Comparison of ENCODE assay signal across 19 cellular contexts in the genomic region with DNA sequence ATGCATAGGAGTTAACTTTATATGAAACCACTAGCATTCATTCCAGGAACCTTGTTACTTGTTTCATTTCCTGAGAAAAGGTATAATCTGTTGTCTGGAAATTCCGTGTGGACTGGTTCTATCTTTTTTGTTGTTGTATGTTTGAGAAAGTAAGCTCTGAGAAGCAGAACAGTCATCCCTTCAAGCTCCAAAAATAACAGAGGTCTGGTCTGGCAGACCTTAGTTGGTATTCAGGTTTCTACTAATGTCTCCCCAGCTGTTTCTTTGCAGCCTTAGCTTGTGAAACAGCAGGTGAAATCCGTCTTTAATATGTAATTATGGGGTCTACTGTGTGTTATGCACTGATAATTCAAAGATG. TPM values are rescaled to one million over a fixed set of nuclear protein-coding genes. Genes with fewer than 3 reads are reported as not detected.
A peak's percentile ranks its signal among the peaks of the same experiment; 100 is the strongest.
DNase-seq lines count a peak whose midpoint lies in the region; ATAC-seq, FAIRE-seq and TF ChIP-seq lines count a peak whose summit lies in the region.
"Had no signal": no experiment of that assay in that cellular context is flagged by ENCODE, and none has a peak within 500 bp of the region (broad histone marks: within the 10 kb centered on the region; RNA-seq: fewer than 3 reads in every experiment).

No MANE protein-coding gene starts in this region.

- H3K4me2 ChIP-seq in Karpas-422 (ENCODE audit: low read depth, low read length, poor library complexity, severe bottlenecking) (peak overlapping the region; percentile 95), astrocyte (ENCODE audit: low read length) (peak overlapping the region; percentile 89)

- intact Hi-C loops in activated CD4-positive, alpha-beta T cell treated with anti-CD3 and anti-CD28 coated beads, Interleukin-2, amount 10 ng/mL, durations not matched to agents 24 days and 14 days (cut with micrococcal nuclease) = loop anchor here (1.0 to 5.0 kb wide), 3 partner anchors 15 to 46 kb away; no protein-coding TSS in a partner anchor
- intact Hi-C loops in gastrocnemius medialis (cut with DNase I; ENCODE audit: low total_unique reads) (no loop called here), aorta (cut with DNase I) (no loop called here)

- peaks cover 29% of the 10 kb centered on the region for H3K36me3 Mint-ChIP-seq in activated CD4-positive, alpha-beta T cell treated with anti-CD3 and anti-CD28 coated beads, Interleukin-2, amount 10 ng/mL, durations not matched to agents 24 days and 14 days (ENCODE audit: low read depth)
- H3K36me3 Mint-ChIP-seq in astrocyte (ENCODE audit: low read depth, unreplicated experiment) = peaks cover 3% of the 10 kb centered on the region

- in situ Hi-C loops in gastrocnemius medialis (cut with MboI; ENCODE audit: low sequenced_read_pairs in 4 of 4) = no loop called here

- H3K9ac ChIP-seq in Karpas-422 (ENCODE audit: low read length) = no peak overlapping the region
- peak overlapping the region; percentile 93 for H3K9ac ChIP-seq in astrocyte (ENCODE audit: low read length)

- H3K27me3 ChIP-seq in Karpas-422 (ENCODE audit: low read length) (no peaks in the 10 kb centered on the region), astrocyte (ENCODE audit: insufficient read depth, low read length) (no peaks in the 10 kb centered on the region), gastrocnemius medialis (no peaks in the 10 kb centered on the region), aorta (ENCODE audit: control insufficient read depth in 1 of 2, insufficient read depth in 2 of 2, low read length in 1 of 2) (no peaks in the 10 kb centered on the region)
- H3K27me3 ChIP-seq: upper lobe of left lung had no signal

- TF ChIP-seq CTCF in astrocyte (IDR thresholded peaks at IDR 0.05; ENCODE audit: insufficient read depth, low read depth, low read length) = no peak
- TF ChIP-seq CTCF in gastrocnemius medialis (IDR thresholded peaks at IDR 0.05 in 4 of 5, conservative IDR thresholded peaks at IDR 0.05 in 1 of 5) = no peak

- H3K4me1 Mint-ChIP-seq in activated CD4-positive, alpha-beta T cell treated with anti-CD3 and anti-CD28 coated beads, Interleukin-2, amount 10 ng/mL, durations not matched to agents 24 days and 14 days = peaks cover 46% of the 10 kb centered on the region
- peaks cover 25% of the 10 kb centered on the region for H3K4me1 Mint-ChIP-seq in astrocyte (ENCODE audit: low read depth, unreplicated experiment)

- no peaks in the 10 kb centered on the region for H3K27me3 Mint-ChIP-seq in activated CD4-positive, alpha-beta T cell treated with anti-CD3 and anti-CD28 coated beads, Interleukin-2, amount 10 ng/mL, durations not matched to agents 24 days and 14 days
- no peaks in the 10 kb centered on the region for H3K27me3 Mint-ChIP-seq in astrocyte (ENCODE audit: low read depth, unreplicated experiment)

- H3K4me3 ChIP-seq in Karpas-422 (ENCODE audit: low read length) = no peak overlapping the region
- H3K4me3 ChIP-seq in astrocyte (ENCODE audit: insufficient read depth, low read depth, low read length) = peak overlapping the region; percentile 14
- H3K4me3 ChIP-seq in gastrocnemius medialis = no peak overlapping the region
- no peak overlapping the region for H3K4me3 ChIP-seq in aorta (ENCODE audit: low read length in 2 of 2)
- H3K4me3 ChIP-seq: K562, upper lobe of left lung had no signal

- TF ChIP-seq POLR2A in gastrocnemius medialis (IDR thresholded peaks at IDR 0.05) = no peak

- no peaks in the 10 kb centered on the region for H3K9me2 ChIP-seq in Karpas-422 (replicated peaks; ENCODE audit: insufficient read depth, low read length)

- FAIRE-seq in astrocyte (lab: Jason Lieb, UNC) = no peak
- FAIRE-seq: K562 had no signal

- H3K4me3 Mint-ChIP-seq in activated CD4-positive, alpha-beta T cell treated with anti-CD3 and anti-CD28 coated beads, Interleukin-2, amount 10 ng/mL, durations not matched to agents 24 days and 14 days = peak overlapping the region; percentile 100
- H3K4me3 Mint-ChIP-seq in astrocyte (ENCODE audit: unreplicated experiment) = peak overlapping the region; percentile 100

- H3K27ac Mint-ChIP-seq in activated CD4-positive, alpha-beta T cell treated with anti-CD3 and anti-CD28 coated beads, Interleukin-2, amount 10 ng/mL, durations not matched to agents 24 days and 14 days = peak overlapping the region; percentile 99
- H3K27ac Mint-ChIP-seq in astrocyte (ENCODE audit: unreplicated experiment) = no peak overlapping the region

- H3K9me3 Mint-ChIP-seq in activated CD4-positive, alpha-beta T cell treated with anti-CD3 and anti-CD28 coated beads, Interleukin-2, amount 10 ng/mL, durations not matched to agents 24 days and 14 days = no peaks in the 10 kb centered on the region
- H3K9me3 Mint-ChIP-seq in astrocyte (ENCODE audit: unreplicated experiment) = no peaks in the 10 kb centered on the region
- H3K9me3 Mint-ChIP-seq: WTC11 had no signal

- H3K4me1 ChIP-seq in Karpas-422 (ENCODE audit: low read length) = peaks cover 54% of the 10 kb centered on the region
- peaks cover 34% of the 10 kb centered on the region for H3K4me1 ChIP-seq in astrocyte (ENCODE audit: insufficient read depth, low read length)
- H3K4me1 ChIP-seq in gastrocnemius medialis = peaks cover 51 to 53% of the 10 kb centered on the region in 2 donors
- H3K4me1 ChIP-seq in aorta (ENCODE audit: control insufficient read depth in 1 of 2, insufficient read depth in 2 of 2, low read length in 2 of 2) = peaks cover 1 to 7% of the 10 kb centered on the region in 2 donors

- H3K27ac ChIP-seq in Karpas-422 (ENCODE audit: low read length) (no peak overlapping the region), astrocyte (ENCODE audit: low read depth, low read length) (peak overlapping the region; percentile 67), gastrocnemius medialis (peak overlapping the region; percentile 15 to 93 (median 49)), aorta (ENCODE audit: low read depth in 1 of 2, low read length in 2 of 2) (peak overlapping the region in 1 of 2 donors; percentile 3)
- H3K27ac ChIP-seq: upper lobe of left lung had no signal

- H3K9me3 ChIP-seq in Karpas-422 (ENCODE audit: low read length) = no peaks in the 10 kb centered on the region
- no peaks in the 10 kb centered on the region for H3K9me3 ChIP-seq in astrocyte (ENCODE audit: insufficient read depth, low read depth, low read length)
- no peaks in the 10 kb centered on the region for H3K9me3 ChIP-seq in gastrocnemius medialis
- no peaks in the 10 kb centered on the region for H3K9me3 ChIP-seq in aorta (ENCODE audit: control insufficient read depth, low read length)
- H3K9me3 ChIP-seq: upper lobe of left lung had no signal

- H3K36me3 ChIP-seq in Karpas-422 (ENCODE audit: insufficient read depth, low read length) (no peaks in the 10 kb centered on the region), astrocyte (ENCODE audit: insufficient read depth, low read length) (no peaks in the 10 kb centered on the region), gastrocnemius medialis (no peaks in the 10 kb centered on the region), aorta (ENCODE audit: control insufficient read depth in 1 of 2, insufficient read depth in 2 of 2, low read length in 1 of 2) (no peaks in the 10 kb centered on the region)
- H3K36me3 ChIP-seq: upper lobe of left lung had no signal

- no peak for DNase-seq in activated CD4-positive, alpha-beta T cell treated with anti-CD3 and anti-CD28 coated beads, Interleukin-2, amount 10 ng/mL, durations not matched to agents 24 days and 14 days
- no peak for DNase-seq in activated CD4-positive, alpha-beta T cell treated with anti-CD3 and anti-CD28 coated beads for 4 hours
- DNase-seq in Karpas-422 (no peak), astrocyte (ENCODE audit: low read depth) (peak; percentile 65), gastrocnemius medialis (no peak), middle frontal gyrus (ENCODE audit: extremely low spot score, low spot score) (no peak), aorta (no peak)
- DNase-seq: ACHN, activated gamma-delta T cell treated with Interleukin-2 at 50 U/mL for 16 hours, cortex of kidney, NCI-H187, NCI-H748 treated with DMSO at 0.1 percent for 48 hours, upper lobe of left lung had no signal

- ATAC-seq in gastrocnemius medialis (no peak), GM19397 (IDR thresholded peaks at IDR 0.05; ENCODE audit: unreplicated experiment) (no peak), aorta (ENCODE audit: low FRiP score) (no peak)
- ATAC-seq: K562, WTC11 had no signal

- H2AFZ ChIP-seq in Karpas-422 (ENCODE audit: low read length) (no peak overlapping the region), astrocyte (ENCODE audit: low read depth, low read length) (no peak overlapping the region)

- H4K20me1 ChIP-seq in Karpas-422 (ENCODE audit: insufficient read depth, low read depth, low read length) (peaks cover 11% of the 10 kb centered on the region; the same call in 1 of the 2 replicates), astrocyte (ENCODE audit: insufficient read depth, low read length) (peaks cover 60% of the 10 kb centered on the region)

- H3K79me2 ChIP-seq in Karpas-422 (ENCODE audit: low read length) (peaks cover 81% of the 10 kb centered on the region), astrocyte (ENCODE audit: insufficient read depth, low read length) (peaks cover 89% of the 10 kb centered on the region)

- 3 to 5% methylated on average over 2 of the region's 2 CpGs for WGBS in aorta, 2 donors

RNA-seq across cellular contexts. Expression of a gene that starts 2.4 kb away (rescaled TPM):
- total RNA-seq in activated CD4-positive, alpha-beta T cell treated with anti-CD3 and anti-CD28 coated beads, Interleukin-2, amount 10 ng/mL, durations not matched to agents 24 days and 14 days = 56.4 and 65.4 TPM in 2 replicates
- total RNA-seq in Karpas-422 (2014; rRNA removed; shearing (Covaris generic); ENCODE audit: low replicate concordance) = 12.0 and 18.5 TPM in 2 replicates
- total RNA-seq in astrocyte = 62.3 and 73.4 TPM in 2 replicates
- 10 to 100 TPM; 25.0 to 35.5 (median 26.7) TPM for total RNA-seq in gastrocnemius medialis
- 10 to 100 TPM; 38.3 to 38.6 TPM for total RNA-seq in aorta
- polyA plus RNA-seq in aorta = 10 to 100 TPM; 20.8 to 22.8 TPM

RNA-seq across cellular contexts. Expression of a gene that starts 2.8 kb away (rescaled TPM):
- total RNA-seq in activated CD4-positive, alpha-beta T cell treated with anti-CD3 and anti-CD28 coated beads, Interleukin-2, amount 10 ng/mL, durations not matched to agents 24 days and 14 days = 20.7 and 20.9 TPM in 2 replicates
- 10.9 and 11.6 TPM in 2 replicates for total RNA-seq in Karpas-422 (2014; rRNA removed; shearing (Covaris generic); ENCODE audit: low replicate concordance)
- total RNA-seq in astrocyte (7.6 and 7.8 TPM in 2 replicates), gastrocnemius medialis (10 to 100 TPM in 1 of 4 donors, 1 to 10 TPM in 2, under 1 TPM in 1; 0.75 to 15.9 (median 2.2) TPM), aorta (10 to 100 TPM in 1 of 2 donors, 1 to 10 TPM in 1; 8.2 to 12.8 TPM)
- 1 to 10 TPM; 3.9 to 4.7 TPM for polyA plus RNA-seq in aorta

RNA-seq across cellular contexts. Expression of a gene that starts 53.0 kb away (rescaled TPM):
- not detected in 2 replicates for total RNA-seq in activated CD4-positive, alpha-beta T cell treated with anti-CD3 and anti-CD28 coated beads, Interleukin-2, amount 10 ng/mL, durations not matched to agents 24 days and 14 days
- not detected in 2 replicates for total RNA-seq in Karpas-422 (2014; rRNA removed; shearing (Covaris generic); ENCODE audit: low replicate concordance)
- total RNA-seq in astrocyte = not detected in 2 replicates
- not detected for total RNA-seq in gastrocnemius medialis
- not detected for total RNA-seq in aorta
- polyA plus RNA-seq in aorta = not detected
- total RNA-seq: K562, lung microvascular endothelial cell, osteocyte, SK-MEL-5, upper lobe of left lung, WTC11 had no signal
- polyA plus RNA-seq: K562 had no signal
